In the genomic region with DNA sequence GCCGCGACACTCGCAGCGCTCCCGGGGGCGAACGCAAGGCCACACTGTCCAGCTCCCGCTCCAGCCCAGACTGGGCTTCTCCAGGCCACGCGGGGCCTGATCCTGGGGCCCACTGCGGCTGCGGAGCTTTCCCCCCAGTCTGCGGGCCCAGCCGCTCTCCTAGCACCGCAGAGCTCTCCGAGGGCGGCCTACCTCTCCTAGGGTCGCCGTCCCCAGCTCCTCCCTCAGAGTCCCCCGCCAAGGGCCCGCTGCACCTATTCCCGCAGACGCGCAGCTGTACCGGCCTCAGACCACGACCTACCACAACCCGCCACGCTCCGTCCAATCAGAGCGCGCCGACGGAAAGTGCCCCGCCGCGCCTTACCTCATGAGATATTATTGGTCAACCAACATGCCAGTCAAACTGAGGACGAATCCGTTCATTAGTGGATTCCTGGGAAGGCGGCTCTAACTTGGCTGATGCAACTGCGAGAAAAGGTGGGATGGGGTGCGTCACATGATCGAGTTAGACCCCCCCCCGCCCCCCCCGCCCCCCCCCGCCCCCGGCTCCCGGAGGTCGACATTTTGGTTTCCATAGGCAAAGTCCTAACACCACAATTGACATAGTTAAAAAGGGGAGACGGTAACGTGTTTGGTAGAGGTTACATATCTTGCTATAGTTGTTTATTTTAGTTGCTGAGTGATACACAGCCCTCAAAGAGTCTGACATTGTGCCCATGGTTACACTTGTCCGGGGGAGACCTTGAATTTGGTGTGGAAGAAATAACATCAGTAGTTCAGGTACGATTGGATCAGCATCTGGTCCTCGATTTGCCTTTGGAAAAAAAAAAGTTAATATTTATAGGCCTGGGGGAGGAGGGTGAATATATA, we compare ENCODE assay signal across 8 cellular contexts. TPM values are rescaled to one million over a fixed set of nuclear protein-coding genes. Genes with fewer than 3 reads are reported as not detected.
DNase-seq lines count a peak whose midpoint lies in the region; ATAC-seq and TF ChIP-seq lines count a peak whose summit lies in the region.

Gene AARS1, minus strand, starts transcription at position 278 of the 870 bp plus-strand sequence. CDS start 6,743 bp downstream, outside the sequence.

- DNase-seq in CD14-positive monocyte (ENCODE audit: low spot score) (peak; percentile 92), NCI-H82 (lab: John Stamatoyannopoulos, UW) (peak; percentile 99), dorsolateral prefrontal cortex (peak; percentile 92 to 98 (median 97)), right lobe of liver (peak; percentile 97 to 98 (median 97))
- DNase-seq in activated CD4-positive, alpha-beta memory T cell treated with anti-CD3 and anti-CD28 coated beads for 36 hours, result peak; percentile 97
- peak; percentile 89 to 97 for DNase-seq in stimulated activated CD4-positive, alpha-beta T cell treated with anti-CD3 and anti-CD28 coated beads, Interleukin-4, amount 100 ng/mL, for 4 hours

- H3K27ac ChIP-seq in dorsolateral prefrontal cortex, result peak within 1 kb of the TSS in 58 of 59 donors; percentile 49 to 97 (median 86)
- peak within 1 kb of the TSS; percentile 77 to 93 (median 88) for H3K27ac ChIP-seq in right lobe of liver

- peak within 1 kb of the TSS; percentile 96 to 98 for H3K4me3 Mint-ChIP-seq in CD14-positive monocyte
- peak within 1 kb of the TSS; percentile 98 for H3K4me3 Mint-ChIP-seq in activated CD4-positive, alpha-beta memory T cell treated with anti-CD3 and anti-CD28 coated beads for 36 hours

- peaks cover 0 to 19% (median 2%) of the 10 kb centered on the region in 4 donors for H3K4me1 ChIP-seq in right lobe of liver

- TF ChIP-seq CTCF in CD14-positive monocyte (IDR thresholded peaks at IDR 0.05) (no peak), dorsolateral prefrontal cortex (IDR thresholded peaks at IDR 0.05 in 54 of 56, conservative IDR thresholded peaks at IDR 0.05 in 2 of 56; ENCODE audit: low read depth in 1 of 56, partially characterized antibody in 56 of 56) (peak in 9 of 56 donors; percentile 4 to 23 (median 15)), right lobe of liver (IDR thresholded peaks at IDR 0.05) (no peak)

- ATAC-seq in GM19397 (IDR thresholded peaks at IDR 0.05; ENCODE audit: unreplicated experiment) (peak; percentile 98), HG03571 (IDR thresholded peaks at IDR 0.05; ENCODE audit: unreplicated experiment) (peak; percentile 96), right lobe of liver (peak; percentile 96 to 99 (median 98))

- H3K27ac Mint-ChIP-seq in CD14-positive monocyte, result peak within 1 kb of the TSS; percentile 83 to 96 (median 90)
- peak within 1 kb of the TSS; percentile 98 for H3K27ac Mint-ChIP-seq in activated CD4-positive, alpha-beta memory T cell treated with anti-CD3 and anti-CD28 coated beads for 36 hours

- POLR2A ChIA-PET in activated CD4-positive, alpha-beta memory T cell treated with anti-CD3 and anti-CD28 coated beads for 36 hours (lab: Charles Lee), result interaction anchor here (0.6 to 2.9 kb wide), 12 partner anchors 9 to 1480 kb away, joined by 3 to 32 read pairs (median 8); partner anchors contain the start of genes DDX19A, DDX19B and EXOSC6

- peak within 1 kb of the TSS; percentile 64 to 100 (median 94) for H3K4me3 ChIP-seq in dorsolateral prefrontal cortex
- peak within 1 kb of the TSS; percentile 79 to 95 (median 88) for H3K4me3 ChIP-seq in right lobe of liver

- peaks cover 0 to 7% (median 1%) of the 10 kb centered on the region in 4 donors for H3K36me3 ChIP-seq in right lobe of liver

- H3K4me1 Mint-ChIP-seq in CD14-positive monocyte, result peaks cover 11% of the 10 kb centered on the region
- peaks cover 31% of the 10 kb centered on the region for H3K4me1 Mint-ChIP-seq in activated CD4-positive, alpha-beta memory T cell treated with anti-CD3 and anti-CD28 coated beads for 36 hours (ENCODE audit: low read depth)

- CTCF ChIA-PET in activated CD4-positive, alpha-beta memory T cell treated with anti-CD3 and anti-CD28 coated beads for 36 hours (lab: Charles Lee), result interaction anchor here (1.0 to 1.5 kb wide), 3 partner anchors 16 to 37 kb away, joined by 3 to 11 read pairs (median 3); partner anchors contain the start of gene EXOSC6

- H3K27me3 Mint-ChIP-seq in CD14-positive monocyte (ENCODE audit: low read depth in 3 of 3), result peaks cover 0 to 1% (median 0%) of the 10 kb centered on the region in 3 donors
- peaks cover 2% of the 10 kb centered on the region for H3K27me3 Mint-ChIP-seq in activated CD4-positive, alpha-beta memory T cell treated with anti-CD3 and anti-CD28 coated beads for 36 hours

- H3K9me3 Mint-ChIP-seq in CD14-positive monocyte, result peaks cover 0 to 3% (median 0%) of the 10 kb centered on the region in 7 donors
- H3K9me3 Mint-ChIP-seq in activated CD4-positive, alpha-beta memory T cell treated with anti-CD3 and anti-CD28 coated beads for 36 hours, result no peaks in the 10 kb centered on the region

- H3K36me3 Mint-ChIP-seq in CD14-positive monocyte, result peaks cover 0 to 2% of the 10 kb centered on the region in 2 donors
- peaks cover 19% of the 10 kb centered on the region for H3K36me3 Mint-ChIP-seq in activated CD4-positive, alpha-beta memory T cell treated with anti-CD3 and anti-CD28 coated beads for 36 hours

- H3K27me3 ChIP-seq in dorsolateral prefrontal cortex (no peaks in the 10 kb centered on the region), right lobe of liver (no peaks in the 10 kb centered on the region)

- H3K9me3 ChIP-seq in right lobe of liver, result no peaks in the 10 kb centered on the region

- peak; percentile 98 for TF ChIP-seq POLR2A in right lobe of liver (IDR thresholded peaks at IDR 0.05)

- 5% methylated on average over 19 of the region's 53 CpGs for WGBS in right lobe of liver (ENCODE audit: insufficient coverage, low coverage, low lambda C conversion rate, missing lambda C conversion rate)

- intact Hi-C loops in CD14-positive monocyte (cut with micrococcal nuclease) (loop anchor here (2.0 to 10.0 kb wide), 2 partner anchors 55 to 57 kb away; partner anchors contain the start of gene DDX19A (in 2 of the 2)), dorsolateral prefrontal cortex (cut with DNase I) (loop anchor here in 1 of 2 donors (5.0 to 10.0 kb wide), 2 partner anchors 37 to 145 kb away; partner anchors contain the start of genes EXOSC6 and ST3GAL2), right lobe of liver (cut with DNase I) (no loop called here)
- intact Hi-C loops in activated CD4-positive, alpha-beta memory T cell treated with anti-CD3 and anti-CD28 coated beads for 36 hours (cut with micrococcal nuclease), result loop anchor here (1.0 to 2.0 kb wide), 4 partner anchors 10 to 233 kb away; partner anchors contain the start of genes COG4, DDX19A, DDX19B and SF3B3

RNA-seq across cellular contexts. Expression of gene AARS1, which starts in this region (rescaled TPM):
- 10 to 100 TPM; 16.3 to 16.6 TPM for polyA plus RNA-seq in CD14-positive monocyte
- 100 to 1,000 TPM; 165 to 170 TPM for total RNA-seq in activated CD4-positive, alpha-beta memory T cell treated with anti-CD3 and anti-CD28 coated beads for 36 hours
- total RNA-seq in dorsolateral prefrontal cortex (100 to 1,000 TPM; 134 to 280 (median 218) TPM), right lobe of liver (10 to 100 TPM; 74.2 to 91.8 (median 80.7) TPM)

Comparison
In these comparisons a context has a peak if more than half of its experiments do, and no peak if none do; other contexts are left out.
1. Peak in every context shown above with its lines: DNase-seq, ATAC-seq, H3K4me3 ChIP-seq and H3K27ac ChIP-seq.
2. intact Hi-C loops: an anchor here in CD14-positive monocyte (2.0 to 10.0 kb wide) and activated CD4-positive, alpha-beta memory T cell treated with anti-CD3 and anti-CD28 coated beads for 36 hours (1.0 to 2.0 kb wide); none called in right lobe of liver.